Comparison of ENCODE assay signal across 8 cellular contexts in the genomic region with DNA sequence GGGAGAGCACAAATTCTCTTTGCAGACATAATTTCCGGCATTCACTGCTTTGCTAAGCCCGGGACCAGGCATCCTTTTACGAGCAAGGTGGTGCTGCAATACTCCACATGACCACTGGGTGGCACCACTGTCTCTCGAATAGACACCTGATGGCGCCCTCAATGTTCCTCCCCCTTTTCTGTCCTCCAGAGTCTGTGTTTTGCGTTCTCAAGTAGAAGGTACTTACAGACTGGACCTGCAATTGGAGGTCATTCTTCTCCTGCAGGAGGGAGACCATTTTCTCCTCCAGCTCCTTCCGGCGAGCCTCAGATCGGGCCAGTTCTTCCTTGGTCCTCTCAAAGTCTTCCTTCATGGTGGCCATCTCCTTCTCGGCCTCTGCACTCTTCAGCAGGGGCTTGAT. TPM values are rescaled to one million over a fixed set of nuclear protein-coding genes. Genes with fewer than 3 reads are reported as not detected.
DNase-seq lines count a peak whose midpoint lies in the region; ATAC-seq and TF ChIP-seq lines count a peak whose summit lies in the region.

No MANE protein-coding gene starts in this region.

- BruUV-seq in OCI-LY7 (replicated peaks; lab: Mats Ljungman, UMichigan), result no TSS peak

- CTCF ChIA-PET in OCI-LY7 (lab: Charles Lee; ENCODE audit: unreplicated experiment), result no interaction called here

- no peaks in the 10 kb centered on the region for H3K36me3 Mint-ChIP-seq in neural crest cell (ENCODE audit: low read depth)

- no peak overlapping the region for H3K4me3 ChIP-seq in OCI-LY7 (ENCODE audit: low read depth, low read length, poor library complexity, severe bottlenecking)
- H3K4me3 ChIP-seq in fibroblast of lung (replicated peaks in 1 of 4; ENCODE audit: control extremely low read depth in 1 of 4, insufficient read depth in 1 of 4, low read depth in 3 of 4, low read length in 4 of 4), result no peak overlapping the region

- no peak overlapping the region for H3K27ac Mint-ChIP-seq in neural crest cell (ENCODE audit: unreplicated experiment)
- H3K27ac Mint-ChIP-seq in stimulated activated naive CD8-positive, alpha-beta T cell treated with anti-CD3 and anti-CD28 coated beads, Interleukin-15, amount 100 ng/mL, for 72 hours, result no peak overlapping the region

- no peaks in the 10 kb centered on the region for H3K36me3 ChIP-seq in OCI-LY7 (ENCODE audit: insufficient read depth, low read length)
- H3K36me3 ChIP-seq in fibroblast of lung (ENCODE audit: control insufficient read depth, insufficient read depth, low read length), result no peaks in the 10 kb centered on the region

- no peaks in the 10 kb centered on the region for H3K27me3 ChIP-seq in fibroblast of lung (ENCODE audit: control insufficient read depth, insufficient read depth, low read length)

- ATAC-seq in HG03354 (IDR thresholded peaks at IDR 0.05; ENCODE audit: poor library complexity, severe bottlenecking, unreplicated experiment), result peak; percentile 60
- ATAC-seq in stimulated activated naive CD8-positive, alpha-beta T cell treated with anti-CD3 and anti-CD28 coated beads, Interleukin-15, amount 100 ng/mL, for 72 hours, result peak; percentile 61
- ATAC-seq in HG03469 (IDR thresholded peaks at IDR 0.05; ENCODE audit: unreplicated experiment), result no peak

- H2AFZ ChIP-seq in OCI-LY7 (ENCODE audit: low read length), result no peak overlapping the region
- H2AFZ ChIP-seq in fibroblast of lung (ENCODE audit: low read length), result no peak overlapping the region

- no peaks in the 10 kb centered on the region for H4K20me1 ChIP-seq in OCI-LY7 (ENCODE audit: insufficient read depth, low read length)
- H4K20me1 ChIP-seq in fibroblast of lung (ENCODE audit: control insufficient read depth, extremely low read depth, insufficient read depth, low read length), result no peaks in the 10 kb centered on the region

- H3K4me1 ChIP-seq in OCI-LY7 (ENCODE audit: insufficient read depth, low read length, poor library complexity, severe bottlenecking), result no peaks in the 10 kb centered on the region
- no peaks in the 10 kb centered on the region for H3K4me1 ChIP-seq in fibroblast of lung (ENCODE audit: control insufficient read depth, extremely low read depth, insufficient read depth, low read length)

- no peaks in the 10 kb centered on the region for H3K9me2 ChIP-seq in OCI-LY7 (ENCODE audit: insufficient read depth, low read length)

- in situ Hi-C loops in G401 (cut with HindIII; ENCODE audit: low sequenced_read_pairs), result no loop called here

- H3K4me1 Mint-ChIP-seq in neural crest cell, result peaks cover 4% of the 10 kb centered on the region
- H3K4me1 Mint-ChIP-seq in stimulated activated naive CD8-positive, alpha-beta T cell treated with anti-CD3 and anti-CD28 coated beads, Interleukin-15, amount 100 ng/mL, for 72 hours, result no peaks in the 10 kb centered on the region

- no peaks in the 10 kb centered on the region for H3K9me3 ChIP-seq in OCI-LY7 (ENCODE audit: low read length)
- no peaks in the 10 kb centered on the region for H3K9me3 ChIP-seq in fibroblast of lung (ENCODE audit: control insufficient read depth, insufficient read depth, low read depth, low read length)

- H3K79me2 ChIP-seq in OCI-LY7 (ENCODE audit: insufficient read depth, low read depth, low read length) (no peaks in the 10 kb centered on the region), fibroblast of lung (ENCODE audit: control insufficient read depth, insufficient read depth, low read length) (no peaks in the 10 kb centered on the region)

- no peak overlapping the region for H3K27ac ChIP-seq in OCI-LY7 (ENCODE audit: low read depth, low read length, poor library complexity, severe bottlenecking)
- H3K27ac ChIP-seq in fibroblast of lung (ENCODE audit: insufficient read depth, low read length), result no peak overlapping the region

- intact Hi-C loops in OCI-LY7 (cut with micrococcal nuclease; ENCODE audit: unreplicated experiment), result loop anchor here (2.0 kb wide), 1 partner anchor 289 kb away; no protein-coding TSS in a partner anchor

- H3K27me3 Mint-ChIP-seq in neural crest cell (ENCODE audit: low read depth), result peaks cover 8% of the 10 kb centered on the region
- peaks cover 3% of the 10 kb centered on the region for H3K27me3 Mint-ChIP-seq in stimulated activated naive CD8-positive, alpha-beta T cell treated with anti-CD3 and anti-CD28 coated beads, Interleukin-15, amount 100 ng/mL, for 72 hours

- H3K9me3 Mint-ChIP-seq in neural crest cell, result peaks cover 2% of the 10 kb centered on the region
- no peaks in the 10 kb centered on the region for H3K9me3 Mint-ChIP-seq in stimulated activated naive CD8-positive, alpha-beta T cell treated with anti-CD3 and anti-CD28 coated beads, Interleukin-15, amount 100 ng/mL, for 72 hours

- TF ChIP-seq CTCF in OCI-LY7 (conservative IDR thresholded peaks at IDR 0.05; ENCODE audit: low read length) (peak; percentile 91), fibroblast of lung (conservative IDR thresholded peaks at IDR 0.05 in 1 of 2, IDR thresholded peaks at IDR 0.05 in 1 of 2; ENCODE audit: low read depth in 1 of 2, low read length in 2 of 2) (peak; percentile 89 to 96), neural crest cell (conservative IDR thresholded peaks at IDR 0.05) (peak; percentile 95)

- no peak overlapping the region for H3K4me3 Mint-ChIP-seq in neural crest cell
- no peak overlapping the region for H3K4me3 Mint-ChIP-seq in stimulated activated naive CD8-positive, alpha-beta T cell treated with anti-CD3 and anti-CD28 coated beads, Interleukin-15, amount 100 ng/mL, for 72 hours

- peak; percentile 32 for DNase-seq in G401 (ENCODE audit: low spot score)
- DNase-seq in OCI-LY7 (ENCODE audit: low spot score), result peak; percentile 79
- peak; percentile 68 for DNase-seq in activated T-cell treated with anti-CD3 and anti-CD28 coated beads for 48 hours (ENCODE audit: low read depth)
- DNase-seq in fibroblast of lung (ENCODE audit: low read depth in 2 of 2), result peak; percentile 20 to 79
- peak; percentile 91 for DNase-seq in neural crest cell (ENCODE audit: low read depth, low spot score)
- peak; percentile 70 to 71 for DNase-seq in stimulated activated naive CD8-positive, alpha-beta T cell treated with anti-CD3 and anti-CD28 coated beads, Interleukin-15, amount 100 ng/mL, for 72 hours

- H3K4me2 ChIP-seq in OCI-LY7 (ENCODE audit: low read length) (no peak overlapping the region), fibroblast of lung (ENCODE audit: extremely low read depth, insufficient read depth, low read length) (no peak overlapping the region)

- POLR2A ChIA-PET in OCI-LY7 (lab: Charles Lee), result no interaction called here

- H3K9ac ChIP-seq in fibroblast of lung (ENCODE audit: insufficient read depth, low read length), result no peak overlapping the region

RNA-seq across cellular contexts. Expression of a gene that starts 45.2 kb away (rescaled TPM):
- total RNA-seq in G401 (2014; rRNA removed; shearing (Covaris generic)), result not detected in 2 replicates
- not detected in 2 replicates for total RNA-seq in OCI-LY7 (2014; rRNA removed; shearing (Covaris generic))
- not detected in 2 replicates for total RNA-seq in OCI-LY7 (2022)
- total RNA-seq in fibroblast of lung, result not detected in 2 replicates
- not detected in 2 replicates for polyA plus RNA-seq in fibroblast of lung
- polyA plus RNA-seq in fibroblast of lung (2012), result not detected in 2 replicates
- polyA minus RNA-seq in fibroblast of lung (ENCODE audit: low replicate concordance), result not detected in 2 replicates
- total RNA-seq in neural crest cell, result not detected in 2 replicates

Comparison
In these comparisons a context has a peak if more than half of its experiments do, and no peak if none do; other contexts are left out.
1. DNase-seq: peak in every context shown above with its lines; median percentile 91 in neural crest cell; 79 in OCI-LY7; 70 in stimulated activated naive CD8-positive, alpha-beta T cell treated with anti-CD3 and anti-CD28 coated beads, Interleukin-15, amount 100 ng/mL, for 72 hours; 68 in activated T-cell treated with anti-CD3 and anti-CD28 coated beads for 48 hours; 50 in fibroblast of lung; 32 in G401.